ENCODE assay signal across 8 cellular contexts in genomic region chr5:6715758-6716633, GRCh38. TPM values are rescaled to one million over a fixed set of nuclear protein-coding genes. Genes with fewer than 3 reads are reported as not detected.
DNase-seq lines count a peak whose midpoint lies in the region; ATAC-seq, FAIRE-seq and TF ChIP-seq lines count a peak whose summit lies in the region.

No MANE protein-coding gene starts in this region.

- H3K79me2 ChIP-seq in GM23248 (ENCODE audit: insufficient read depth) (peaks cover 65% of the 10 kb centered on the region), endothelial cell of umbilical vein (ENCODE audit: control insufficient read depth, insufficient read depth, low read length) (peaks cover 69% of the 10 kb centered on the region)

- 66 to 67% methylated on average over 17 of the region's 17 CpGs for WGBS in GM23248 (ENCODE audit: low coverage in 1 of 2, low lambda C conversion rate in 2 of 2, missing lambda C conversion rate in 2 of 2), 2 experiments
- 44 to 65% (median 49%) methylated on average over 17 of the region's 17 CpGs for WGBS in psoas muscle, 3 donors

- in situ Hi-C loops in GM23248 (cut with MboI): no loop called here
- in situ Hi-C loops in GM13977 (cut with MboI; ENCODE audit: low pct_unique_long_range_greater_than_20kb, low sequenced_read_pairs, unreplicated experiment): no loop called here

- H2AFZ ChIP-seq in GM23248 (no peak overlapping the region), endothelial cell of umbilical vein (ENCODE audit: low read depth, low read length) (no peak overlapping the region)

- no peaks in the 10 kb centered on the region for H3K36me3 ChIP-seq in GM23248 (ENCODE audit: low read depth)
- H3K36me3 ChIP-seq in endothelial cell of umbilical vein (ENCODE audit: control insufficient read depth in 2 of 2, extremely low read depth in 1 of 2, insufficient read depth in 2 of 2, low read length in 2 of 2): peaks cover 0 to 2% of the 10 kb centered on the region in 2 experiments
- no peaks in the 10 kb centered on the region for H3K36me3 ChIP-seq in psoas muscle (ENCODE audit: insufficient read depth in 1 of 2, low read depth in 1 of 2)

- H3K4me3 ChIP-seq in GM23248 (peak overlapping the region; percentile 81), endothelial cell of umbilical vein (replicated peaks in 1 of 3; ENCODE audit: insufficient read depth in 1 of 3, low read depth in 1 of 3, low read length in 3 of 3) (peak overlapping the region in 2 of 3 experiments; percentile 81 to 82), psoas muscle (peak overlapping the region; percentile 81)

- H3K4me1 ChIP-seq in GM23248 (ENCODE audit: insufficient read depth) (peaks cover 19% of the 10 kb centered on the region), endothelial cell of umbilical vein (ENCODE audit: control insufficient read depth, extremely low read depth, insufficient read depth, low read length) (peaks cover 28% of the 10 kb centered on the region), psoas muscle (peaks cover 67% of the 10 kb centered on the region)

- peak overlapping the region; percentile 91 for H3K4me2 ChIP-seq in GM23248 (ENCODE audit: unreplicated experiment)
- H3K4me2 ChIP-seq in endothelial cell of umbilical vein (ENCODE audit: insufficient read depth, low read length): peak overlapping the region; percentile 89

- DNase-seq in GM23248 (no peak), RWPE1 (ENCODE audit: low spot score) (no peak), endothelial cell of umbilical vein (ENCODE audit: low read depth, low spot score) (no peak), psoas muscle (no peak), UCSD-AML1 (lab: John Stamatoyannopoulos, UW; ENCODE audit: unreplicated experiment) (no peak), GM13977 (ENCODE audit: low spot score) (no peak), HPDE6-E6E7 (ENCODE audit: extremely low spot score) (no peak)

- no peaks in the 10 kb centered on the region for H3K9me1 ChIP-seq in endothelial cell of umbilical vein (replicated peaks; ENCODE audit: control insufficient read depth, extremely low read depth, insufficient read depth, low read length)

- ATAC-seq in psoas muscle: no peak
- ATAC-seq in HG02642 (IDR thresholded peaks at IDR 0.05; ENCODE audit: poor library complexity, unreplicated experiment): no peak

- peak overlapping the region; percentile 70; the same call in 1 of the 2 replicates for H3K9ac ChIP-seq in GM23248
- no peak overlapping the region for H3K9ac ChIP-seq in endothelial cell of umbilical vein (replicated peaks; ENCODE audit: extremely low read depth, insufficient read depth, low read length)

- POLR2A ChIA-PET in RWPE1 (lab: Yijun Ruan, JAX; ENCODE audit: low non-redundant PET): no interaction called here
- POLR2A ChIA-PET in endothelial cell of umbilical vein (lab: Charles Lee): no interaction called here

- CTCF ChIA-PET in RWPE1 (lab: Yijun Ruan, JAX): interaction anchor here (0.6 kb wide), 1 partner anchor 80 kb away, joined by 6 read pairs; no protein-coding TSS in a partner anchor
- CTCF ChIA-PET in endothelial cell of umbilical vein (lab: Charles Lee): interaction anchor here (1.6 kb wide), 1 partner anchor 29 kb away, joined by 5 read pairs; no protein-coding TSS in a partner anchor

- H3F3A ChIP-seq in GM23248 (ENCODE audit: insufficient read depth): peaks cover 14% of the 10 kb centered on the region

- BruUV-seq in endothelial cell of umbilical vein (replicated peaks; lab: Mats Ljungman, UMichigan): no TSS peak

- dilution Hi-C loops in endothelial cell of umbilical vein (cut with MboI; ENCODE audit: extremely low pct_ligation_motif_present, low sequenced_read_pairs): no loop called here

- intact Hi-C loops in endothelial cell of umbilical vein (cut with micrococcal nuclease) (no loop called here), psoas muscle (cut with DNase I) (loop anchor here in 1 of 2 donors (10.0 kb wide), 1 partner anchor 261 kb away; no protein-coding TSS in a partner anchor)

- H4K20me1 ChIP-seq in GM23248 (ENCODE audit: insufficient read depth): no peaks in the 10 kb centered on the region; the same call in 1 of the 2 replicates
- H4K20me1 ChIP-seq in endothelial cell of umbilical vein (replicated peaks; ENCODE audit: control insufficient read depth, extremely low read depth, insufficient read depth, low read length): peaks cover 5% of the 10 kb centered on the region

- H3K27me3 ChIP-seq in GM23248 (replicated peaks; ENCODE audit: insufficient read depth): no peaks in the 10 kb centered on the region
- H3K27me3 ChIP-seq in endothelial cell of umbilical vein (ENCODE audit: control insufficient read depth in 2 of 2, insufficient read depth in 2 of 2, low read length in 2 of 2): no peaks in the 10 kb centered on the region
- H3K27me3 ChIP-seq in psoas muscle (ENCODE audit: insufficient read depth in 3 of 3, low read length in 2 of 3): no peaks in the 10 kb centered on the region

- H3K27ac ChIP-seq in GM23248 (no peak overlapping the region), RWPE1 (peak overlapping the region; percentile 12; the same call in 1 of the 2 replicates), endothelial cell of umbilical vein (ENCODE audit: insufficient read depth, low read depth, low read length) (no peak overlapping the region), psoas muscle (peak overlapping the region; percentile 50)

- H3K9me2 ChIP-seq in GM23248 (ENCODE audit: insufficient read depth): no peaks in the 10 kb centered on the region

- TF ChIP-seq POLR2A in endothelial cell of umbilical vein (IDR thresholded peaks at IDR 0.05; ENCODE audit: low read depth, low read length): no peak

- peak; percentile 12 for FAIRE-seq in endothelial cell of umbilical vein (lab: Jason Lieb, UNC)

- H3K9me3 ChIP-seq in GM23248 (ENCODE audit: low read depth): no peaks in the 10 kb centered on the region
- no peaks in the 10 kb centered on the region for H3K9me3 ChIP-seq in endothelial cell of umbilical vein (replicated peaks; ENCODE audit: control insufficient read depth, insufficient read depth, low read length)
- H3K9me3 ChIP-seq in psoas muscle: no peaks in the 10 kb centered on the region

- TF ChIP-seq CTCF in RWPE1 (conservative IDR thresholded peaks at IDR 0.05; ENCODE audit: low read depth): no peak
- TF ChIP-seq CTCF in endothelial cell of umbilical vein (IDR thresholded peaks at IDR 0.05; ENCODE audit: extremely low read depth in 1 of 2, insufficient read depth in 1 of 2, low read depth in 1 of 2, low read length in 2 of 2): no peak
- no peak for TF ChIP-seq CTCF in psoas muscle (IDR thresholded peaks at IDR 0.05)
- no peak for TF ChIP-seq CTCF in GM13977 (IDR thresholded peaks at IDR 0.05; ENCODE audit: extremely low read depth, insufficient read depth, missing control alignments)

TF ChIP-seq in endothelial cell of umbilical vein, 7 proteins besides CTCF, POLR2A, EP300 and RAD21:
- TF ChIP-seq JUN (IDR thresholded peaks at IDR 0.05; ENCODE audit: borderline replicate concordance, insufficient read depth, insufficient read length, low read depth): no peak
- no peak for TF ChIP-seq EZH2 (IDR thresholded peaks at IDR 0.05; ENCODE audit: borderline replicate concordance, low read depth, low read length, severe bottlenecking)
- TF ChIP-seq, protein P1, sequence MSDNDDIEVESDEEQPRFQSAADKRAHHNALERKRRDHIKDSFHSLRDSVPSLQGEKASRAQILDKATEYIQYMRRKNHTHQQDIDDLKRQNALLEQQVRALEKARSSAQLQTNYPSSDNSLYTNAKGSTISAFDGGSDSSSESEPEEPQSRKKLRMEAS (IDR thresholded peaks at IDR 0.05; ENCODE audit: insufficient read depth, insufficient read length): no peak
- no peak for TF ChIP-seq GATA2 (IDR thresholded peaks at IDR 0.05; ENCODE audit: insufficient read depth, insufficient read length, low read depth, low read length)
- no peak for TF ChIP-seq FOS (IDR thresholded peaks at IDR 0.05; ENCODE audit: borderline replicate concordance, insufficient read depth, low read length)
- TF ChIP-seq POLR2AphosphoS5 (IDR thresholded peaks at IDR 0.05; ENCODE audit: insufficient read depth, low read depth, low read length): no peak
- no peak for TF ChIP-seq MYC (IDR thresholded peaks at IDR 0.05; ENCODE audit: low read depth, low read length)

RNA-seq across cellular contexts. Expression of gene TENT4A, which starts 2.8 kb away (rescaled TPM):
- total RNA-seq in GM23248 (2014; rRNA removed; shearing (Covaris generic)): 6.7 and 17.6 TPM in 2 replicates
- polyA plus RNA-seq in GM23248 (2016; fragmentation: Nextera tagmentation; extraction: Ambion mirVana) (2.0 and 3.0 TPM in 2 replicates), endothelial cell of umbilical vein (9.7 and 10.2 TPM in 2 replicates), psoas muscle (10 to 100 TPM in 1 of 3 donors, 1 to 10 TPM in 2; 5.0 to 12.7 (median 8.0) TPM)
- total RNA-seq in endothelial cell of umbilical vein (33.5 and 35.4 TPM in 2 replicates), psoas muscle (10 to 100 TPM in 3 of 4 donors, 1 to 10 TPM in 1; 8.7 to 19.2 (median 15.2) TPM)
- 6.0 and 6.7 TPM in 2 replicates for polyA plus RNA-seq in endothelial cell of umbilical vein (2011; cell fraction: cytosol; rRNA removed)
- 67.8 and 80.5 TPM in 2 replicates for polyA plus RNA-seq in endothelial cell of umbilical vein (2011; cell fraction: nucleus; rRNA removed)
- polyA plus RNA-seq in endothelial cell of umbilical vein (2012): 14.8 and 15.8 TPM in 2 replicates
- polyA minus RNA-seq in endothelial cell of umbilical vein: 17.9 and 28.2 TPM in 2 replicates
- polyA minus RNA-seq in endothelial cell of umbilical vein (2011; cell fraction: cytosol; rRNA and poly(A)+ RNA removed): 21.2 TPM
- polyA minus RNA-seq in endothelial cell of umbilical vein (2011; cell fraction: nucleus; rRNA and poly(A)+ RNA removed): 36.3 and 48.9 TPM in 2 replicates

Comparison
In these comparisons a context has a peak if more than half of its experiments do, and no peak if none do; other contexts are left out.
1. H3K27ac ChIP-seq: peak in RWPE1 (single experiment) and psoas muscle (single experiment); none in GM23248 (single experiment) and endothelial cell of umbilical vein (single experiment).
2. Peak in every context shown above with its lines, with median percentiles within 50 percentile points of each other: H3K4me3 ChIP-seq.